Comparison of ENCODE assay signal across 9 cellular contexts in genomic region chr5:114418546-114419388, GRCh38. TPM values are rescaled to one million over a fixed set of nuclear protein-coding genes. Genes with fewer than 3 reads are reported as not detected.
A peak's percentile ranks its signal among the peaks of the same experiment; 100 is the strongest.
DNase-seq lines count a peak whose midpoint lies in the region; ATAC-seq and TF ChIP-seq lines count a peak whose summit lies in the region.
"Had no signal": no experiment of that assay in that cellular context is flagged by ENCODE, and none has a peak within 500 bp of the region (broad histone marks: within the 10 kb centered on the region; RNA-seq: fewer than 3 reads in every experiment).

No MANE protein-coding gene starts in this region.

- H4K20me1 ChIP-seq in neural progenitor cell (ENCODE audit: low read depth) (no peaks in the 10 kb centered on the region), smooth muscle cell (ENCODE audit: low read depth) (no peaks in the 10 kb centered on the region)

- H3K4me1 ChIP-seq in neural progenitor cell (peaks cover 20% of the 10 kb centered on the region), smooth muscle cell (ENCODE audit: low read depth) (peaks cover 13% of the 10 kb centered on the region)

- H3K9me3 Mint-ChIP-seq in neural progenitor cell (no peaks in the 10 kb centered on the region), Calu3 (ENCODE audit: low read depth, unreplicated experiment) (no peaks in the 10 kb centered on the region)

- WGBS in smooth muscle cell (ENCODE audit: low lambda C conversion rate), result 82% methylated on average over 6 of the region's 6 CpGs

- H3K4me3 Mint-ChIP-seq in neural progenitor cell (peak overlapping the region; percentile 27), Calu3 (ENCODE audit: low read depth, unreplicated experiment) (no peak overlapping the region)

- no TSS peak for BruUV-seq in Calu3 (replicated peaks; lab: Mats Ljungman, UMichigan)

- H3K79me2 ChIP-seq in neural progenitor cell (ENCODE audit: low read depth) (peaks cover 85% of the 10 kb centered on the region), smooth muscle cell (ENCODE audit: low read depth) (no peaks in the 10 kb centered on the region)

- CTCF ChIA-PET in Calu3 (lab: Charles Lee), result no interaction called here

- peak in 1 of 2 experiments; percentile 63 for DNase-seq in HL-60 (ENCODE audit: low read depth in 1 of 2, low spot score in 1 of 2)
- no peak for DNase-seq in neural progenitor cell (ENCODE audit: low spot score)
- DNase-seq in stimulated activated CD4-positive, alpha-beta T cell treated with anti-CD3 and anti-CD28 coated beads, Interleukin-4, amount 100 ng/mL, for 24 hours, result no peak
- DNase-seq in Calu3, result no peak
- no peak for DNase-seq in smooth muscle cell (lab: John Stamatoyannopoulos, UW; ENCODE audit: unreplicated experiment)
- no peak for DNase-seq in NCI-H510A (lab: John Stamatoyannopoulos, UW)

- no peaks in the 10 kb centered on the region for H3K27me3 ChIP-seq in HL-60 (ENCODE audit: insufficient read depth, poor library complexity, severe bottlenecking)
- H3K27me3 ChIP-seq in neural progenitor cell, result no peaks in the 10 kb centered on the region
- no peaks in the 10 kb centered on the region for H3K27me3 ChIP-seq in smooth muscle cell (ENCODE audit: low read depth)

- H2AFZ ChIP-seq in neural progenitor cell (replicated peaks), result no peak overlapping the region
- no peak overlapping the region for H2AFZ ChIP-seq in smooth muscle cell (ENCODE audit: low read depth)

- ATAC-seq in GM19025 (IDR thresholded peaks at IDR 0.05; ENCODE audit: low read depth, unreplicated experiment) (peak; percentile 87), HG02763 (IDR thresholded peaks at IDR 0.05; ENCODE audit: unreplicated experiment) (peak; percentile 92)

- H3K27ac ChIP-seq in HL-60 (replicated peaks), result peak overlapping the region; percentile 83
- H3K27ac ChIP-seq in neural progenitor cell, result no peak overlapping the region
- H3K27ac ChIP-seq in smooth muscle cell (ENCODE audit: low read depth), result no peak overlapping the region
- H3K27ac ChIP-seq: KMS-11 had no signal

- H3F3A ChIP-seq in neural progenitor cell (ENCODE audit: low read depth) (peaks cover 3% of the 10 kb centered on the region), smooth muscle cell (ENCODE audit: low read depth) (no peaks in the 10 kb centered on the region)

- no peak overlapping the region for H3K27ac Mint-ChIP-seq in neural progenitor cell
- no peak overlapping the region for H3K27ac Mint-ChIP-seq in Calu3 (ENCODE audit: unreplicated experiment)

- no peak overlapping the region for H3K4me3 ChIP-seq in HL-60 (replicated peaks; ENCODE audit: insufficient read depth, low read length)
- no peak overlapping the region for H3K4me3 ChIP-seq in neural progenitor cell
- H3K4me3 ChIP-seq in smooth muscle cell, result no peak overlapping the region

- no peak overlapping the region for H3K9ac ChIP-seq in neural progenitor cell
- no peak overlapping the region for H3K9ac ChIP-seq in smooth muscle cell (ENCODE audit: low read depth)
- H3K9ac ChIP-seq: KMS-11 had no signal

- H3K4me2 ChIP-seq in neural progenitor cell, result no peak overlapping the region
- no peak overlapping the region for H3K4me2 ChIP-seq in smooth muscle cell
- H3K4me2 ChIP-seq: KMS-11 had no signal

- peaks cover 31% of the 10 kb centered on the region for H3K4me1 Mint-ChIP-seq in neural progenitor cell
- no peaks in the 10 kb centered on the region for H3K4me1 Mint-ChIP-seq in Calu3 (ENCODE audit: low read depth, unreplicated experiment)

- intact Hi-C loops in Calu3 (cut with micrococcal nuclease; ENCODE audit: unreplicated experiment), result no loop called here

- no peak for TF ChIP-seq CTCF in HL-60 (IDR thresholded peaks at IDR 0.05; ENCODE audit: insufficient read depth, low read length)
- no peak for TF ChIP-seq CTCF in neural progenitor cell (IDR thresholded peaks at IDR 0.05)
- TF ChIP-seq CTCF in Calu3 (IDR thresholded peaks at IDR 0.05; ENCODE audit: unreplicated experiment), result no peak
- TF ChIP-seq CTCF in smooth muscle cell (IDR thresholded peaks at IDR 0.05; ENCODE audit: borderline replicate concordance, insufficient read depth, poor library complexity, severe bottlenecking), result no peak

- H3K36me3 ChIP-seq in neural progenitor cell (no peaks in the 10 kb centered on the region), smooth muscle cell (ENCODE audit: low read depth) (no peaks in the 10 kb centered on the region)

- H3K27me3 Mint-ChIP-seq in neural progenitor cell (ENCODE audit: insufficient read depth, low read depth) (peaks cover 4% of the 10 kb centered on the region), Calu3 (ENCODE audit: unreplicated experiment) (no peaks in the 10 kb centered on the region)

- H3K9me3 ChIP-seq in neural progenitor cell (ENCODE audit: low read depth), result no peaks in the 10 kb centered on the region
- no peaks in the 10 kb centered on the region for H3K9me3 ChIP-seq in smooth muscle cell (replicated peaks; ENCODE audit: low read depth)

- no peaks in the 10 kb centered on the region for H3K36me3 Mint-ChIP-seq in neural progenitor cell
- no peaks in the 10 kb centered on the region for H3K36me3 Mint-ChIP-seq in Calu3 (ENCODE audit: insufficient read depth, unreplicated experiment)

RNA-seq across cellular contexts. Expression of gene KCNN2, which starts 56.9 kb away (rescaled TPM):
- total RNA-seq in neural progenitor cell (ENCODE audit: low replicate concordance) (5.2 and 6.2 TPM in 2 replicates), Calu3 (2022) (1.2 and 2.0 TPM in 2 replicates), smooth muscle cell (3.2 and 4.3 TPM in 2 replicates)
- polyA plus RNA-seq in smooth muscle cell, result 3.8 and 8.0 TPM in 2 replicates
